Comparison of ENCODE assay signal across 25 cellular contexts in genomic region chr17:76812248-76812647, GRCh38. TPM values are rescaled to one million over a fixed set of nuclear protein-coding genes. Genes with fewer than 3 reads are reported as not detected.
"Had no signal": no experiment of that assay in that cellular context is flagged by ENCODE, and none has a peak within 500 bp of the region (broad histone marks: within the 10 kb centered on the region; RNA-seq: fewer than 3 reads in every experiment).

No MANE protein-coding gene starts in this region.

- H3K4me3 ChIP-seq: esophagus squamous epithelium, gastroesophageal sphincter, hepatocyte, left ventricle myocardium inferior, thoracic aorta had no signal

- DNase-seq: activated CD4-positive, alpha-beta memory T cell treated with anti-CD3 and anti-CD28 coated beads, Interleukin-2, amount 10 ng/mL, durations not matched to agents 7 days and 5 days; activated CD4-positive, alpha-beta T cell treated with anti-CD3 and anti-CD28 coated beads, Interleukin-2, amount 10 ng/mL, durations not matched to agents 24 days and 14 days; activated CD8-positive, alpha-beta memory T cell treated with anti-CD3 and anti-CD28 coated beads, Interleukin-2, amount 50 U/mL, for 48 hours; activated gamma-delta T cell; activated naive CD4-positive, alpha-beta T cell treated with anti-CD3 and anti-CD28 coated beads, Interleukin-2, amount 10 ng/mL, durations not matched to agents 7 days and 5 days; activated naive CD8-positive, alpha-beta T cell treated with anti-CD3 and anti-CD28 coated beads, Interleukin-2, amount 10 ng/mL, durations not matched to agents 7 days and 5 days; activated T-cell treated with anti-CD3 and anti-CD28 coated beads, Interleukin-2, amount 50 U/mL, for 24 hours; amniotic stem cell; brain microvascular endothelial cell; caudate nucleus; esophagus squamous epithelium; islet precursor cell; left ventricle myocardium inferior; right cardiac atrium; stimulated activated CD4-positive, alpha-beta T cell treated with anti-CD3 and anti-CD28 coated beads, Interleukin-4, amount 100 ng/mL, for 24 hours; T-helper 9 cell; trophoblast cell; WERI-Rb-1 had no signal

- H3K4me1 ChIP-seq: esophagus squamous epithelium, gastroesophageal sphincter, left ventricle myocardium inferior had no signal

- H3K36me3 ChIP-seq: brain microvascular endothelial cell, esophagus squamous epithelium, thoracic aorta, WERI-Rb-1 had no signal

- H3K4me2 ChIP-seq: hepatocyte had no signal

- ATAC-seq: activated CD4-positive, CD25-positive, alpha-beta regulatory T cell treated with anti-CD3 and anti-CD28 coated beads, Interleukin-2, amount 50 U/mL, for 24 hours; gastroesophageal sphincter; right cardiac atrium; stimulated activated effector memory CD8-positive, alpha-beta T cell treated with anti-CD3 and anti-CD28 coated beads, Interleukin-12 subunit alpha, Interleukin-12 subunit beta, amount 100 ng/mL, for 72 hours had no signal

- H3K79me2 ChIP-seq: hepatocyte had no signal

- H3K27ac ChIP-seq: brain microvascular endothelial cell, epithelial cell of prostate, esophagus squamous epithelium, gastroesophageal sphincter, hepatocyte, left ventricle myocardium inferior, thoracic aorta, WERI-Rb-1 had no signal

- H3K27me3 ChIP-seq: brain microvascular endothelial cell, hepatocyte had no signal

RNA-seq across cellular contexts. Expression of gene MGAT5B, which starts 56.0 kb away (rescaled TPM):
- total RNA-seq: skeletal muscle tissue had no signal
